Comparison of ENCODE assay signal across 1 cellular context in genomic region chr4:8876982-8877779, GRCh38.
TF ChIP-seq lines count a peak whose summit lies in the region.

No MANE protein-coding gene starts in this region.

TF ChIP-seq in WTC11, 78 proteins besides CTCF, POLR2A, EP300 and RAD21 (continued from another document):
- TF ChIP-seq AFF4 (CRISPR knock-in tag; IDR thresholded peaks at IDR 0.05; ENCODE audit: borderline replicate concordance) (no peak), HMGXB4 (CRISPR knock-in tag; IDR thresholded peaks at IDR 0.05) (no peak), OVOL2 (CRISPR knock-in tag; IDR thresholded peaks at IDR 0.05; ENCODE audit: borderline replicate concordance) (no peak)
TF ChIP-seq in WTC11: peak in this region for 0.
